1 cellular context compared by ENCODE assay signal in genomic region chr1:7278827-7279752, GRCh38.
A peak's percentile ranks its signal among the peaks of the same experiment; 100 is the strongest.
TF ChIP-seq lines count a peak whose summit lies in the region.

No MANE protein-coding gene starts in this region.

TF ChIP-seq in HEK293, 187 proteins besides CTCF, POLR2A, EP300 and RAD21 (continued from another document):
- no peak for TF ChIP-seq ZNF645 (tag by site-specific recombination; IDR thresholded peaks at IDR 0.05)
- no peak for TF ChIP-seq ZSCAN4 (tag by site-specific recombination; IDR thresholded peaks at IDR 0.05)
- TF ChIP-seq GLIS1 (tag by site-specific recombination; IDR thresholded peaks at IDR 0.05) = no peak
- peak; percentile 81 for TF ChIP-seq ZNF398 (tag by site-specific recombination; IDR thresholded peaks at IDR 0.05)
- no peak for TF ChIP-seq SP3 (tag by site-specific recombination; IDR thresholded peaks at IDR 0.05)
- TF ChIP-seq ZNF112 (tag by site-specific recombination; IDR thresholded peaks at IDR 0.05) = no peak
- TF ChIP-seq MEIS1 (CRISPR knock-in tag; IDR thresholded peaks at IDR 0.05; ENCODE audit: borderline replicate concordance) = no peak
- no peak for TF ChIP-seq ZNF24 (tag by site-specific recombination; IDR thresholded peaks at IDR 0.05)
- no peak for TF ChIP-seq ZNF335 (tag by site-specific recombination; conservative IDR thresholded peaks at IDR 0.05)
- TF ChIP-seq KLF16 (tag by site-specific recombination; IDR thresholded peaks at IDR 0.05) = no peak
- no peak for TF ChIP-seq ZNF140 (tag by site-specific recombination; IDR thresholded peaks at IDR 0.05)
- TF ChIP-seq EGR2 (tag by site-specific recombination; IDR thresholded peaks at IDR 0.05; ENCODE audit: low read depth) = peak; percentile 76
- TF ChIP-seq ZNF639 (tag by site-specific recombination; IDR thresholded peaks at IDR 0.05) = no peak
- TF ChIP-seq ZNF311 (tag by site-specific recombination; IDR thresholded peaks at IDR 0.05; ENCODE audit: borderline replicate concordance) = no peak
- TF ChIP-seq ZNF184 (tag by site-specific recombination; IDR thresholded peaks at IDR 0.05) = no peak
- TF ChIP-seq ZNF266 (tag by site-specific recombination; IDR thresholded peaks at IDR 0.05; ENCODE audit: low read depth) = no peak
- TF ChIP-seq PRDM2 (tag by site-specific recombination; IDR thresholded peaks at IDR 0.05; ENCODE audit: borderline replicate concordance) = no peak
